Comparison of ENCODE assay signal across 25 cellular contexts in genomic region chr22:18997925-18998315, GRCh38.
DNase-seq lines count a peak whose midpoint lies in the region; ATAC-seq and TF ChIP-seq lines count a peak whose summit lies in the region.
"Had no signal": no experiment of that assay in that cellular context is flagged by ENCODE, and none has a peak within 500 bp of the region (broad histone marks: within the 10 kb centered on the region; RNA-seq: fewer than 3 reads in every experiment).

No MANE protein-coding gene starts in this region.

- H3K27me3 ChIP-seq in GM23338 (ENCODE audit: insufficient read depth) (no peaks in the 10 kb centered on the region), esophagus squamous epithelium (peaks cover 0 to 97% (median 0%) of the 10 kb centered on the region in 4 donors)
- H3K27me3 ChIP-seq: body of pancreas had no signal

- no peaks in the 10 kb centered on the region for H3K9me2 ChIP-seq in GM23338 (ENCODE audit: insufficient read depth)

- intact Hi-C loops in head of caudate nucleus (cut with DNase I): no loop called here
- intact Hi-C loops in esophagus squamous epithelium (cut with DNase I): no loop called here

- DNase-seq in GM23338 (ENCODE audit: low spot score) (peak; percentile 24), NCI-H748 (lab: John Stamatoyannopoulos, UW; ENCODE audit: unreplicated experiment) (peak; percentile 66), head of caudate nucleus (peak; percentile 47 to 92 (median 76)), progenitor cell of endocrine pancreas (ENCODE audit: low spot score, unreplicated experiment) (no peak), CD1c-positive myeloid dendritic cell (ENCODE audit: extremely low spot score) (no peak), EL (no peak), esophagus squamous epithelium (lab: John Stamatoyannopoulos, UW) (no peak)
- DNase-seq: activated CD4-positive, CD25-positive, alpha-beta regulatory T cell treated with anti-CD3 and anti-CD28 coated beads, Interleukin-2, amount 50 U/mL, for 72 hours; activated T-cell treated with anti-CD3 and anti-CD28 coated beads, Interleukin-2, amount 50 U/mL, for 4 hours; CD8-positive, alpha-beta T cell; effector memory CD8-positive, alpha-beta T cell; foreskin melanocyte; Kasumi-1; MV-4-11; NCI-H2029 treated with DMSO at 0.1 percent for 48 hours; NCI-H446 treated with DMSO at 0.1 percent for 48 hours; stimulated activated naive CD4-positive, alpha-beta T cell treated with Interleukin-2 at 50 U/mL for 16 hours; T-helper 1 cell had no signal

- H3K4me1 ChIP-seq in GM23338 (ENCODE audit: insufficient read depth): no peaks in the 10 kb centered on the region
- H3K4me1 ChIP-seq in esophagus squamous epithelium: no peaks in the 10 kb centered on the region
- H3K4me1 ChIP-seq: HAP-1 had no signal

- H3K4me1 Mint-ChIP-seq in GM23338 (peaks cover 2% of the 10 kb centered on the region; the same call in 1 of the 3 replicates), progenitor cell of endocrine pancreas (ENCODE audit: low read depth) (peaks cover 8% of the 10 kb centered on the region)
- H3K4me1 Mint-ChIP-seq: nephron had no signal

- no peaks in the 10 kb centered on the region for H3F3A ChIP-seq in GM23338 (replicated peaks; ENCODE audit: low read depth)

- TF ChIP-seq CTCF in GM23338 (conservative IDR thresholded peaks at IDR 0.05; ENCODE audit: low read depth in 2 of 2) (no peak), progenitor cell of endocrine pancreas (IDR thresholded peaks at IDR 0.05; ENCODE audit: unreplicated experiment) (no peak), esophagus squamous epithelium (IDR thresholded peaks at IDR 0.05) (no peak)

- H3K4me3 ChIP-seq in GM23338 (no peak overlapping the region), esophagus squamous epithelium (no peak overlapping the region)
- H3K4me3 ChIP-seq: body of pancreas, HAP-1 had no signal

- H3K27me3 Mint-ChIP-seq in GM23338 (ENCODE audit: insufficient read depth, low read depth, poor library complexity): peaks cover 6% of the 10 kb centered on the region
- H3K27me3 Mint-ChIP-seq in progenitor cell of endocrine pancreas: peaks cover 65% of the 10 kb centered on the region

- WGBS in esophagus squamous epithelium, 2 donors: 26 to 29% methylated on average over 12 to 16 of the region's 22 CpGs

- H3K27ac Mint-ChIP-seq in GM23338: no peak overlapping the region
- no peak overlapping the region for H3K27ac Mint-ChIP-seq in progenitor cell of endocrine pancreas
- H3K27ac Mint-ChIP-seq: CD8-positive, alpha-beta T cell; effector memory CD8-positive, alpha-beta T cell; nephron; type B pancreatic cell had no signal

- no peak for ATAC-seq in GM23338
- ATAC-seq: activated T-cell treated with anti-CD3 and anti-CD28 coated beads, Interleukin-2, amount 50 U/mL, for 4 hours; body of pancreas; CD8-positive, alpha-beta T cell; effector memory CD8-positive, alpha-beta T cell; esophagus mucosa; sciatic nerve had no signal

- H3K36me3 ChIP-seq in GM23338 (ENCODE audit: insufficient read depth): no peaks in the 10 kb centered on the region
- no peaks in the 10 kb centered on the region for H3K36me3 ChIP-seq in esophagus squamous epithelium
- H3K36me3 ChIP-seq: HAP-1 had no signal

- no peaks in the 10 kb centered on the region for H4K20me1 ChIP-seq in GM23338 (replicated peaks; ENCODE audit: insufficient read depth)

- no peaks in the 10 kb centered on the region for H3K9me3 ChIP-seq in esophagus squamous epithelium
- H3K9me3 ChIP-seq: body of pancreas, HAP-1 had no signal

- H3K4me3 Mint-ChIP-seq in GM23338: no peak overlapping the region
- H3K4me3 Mint-ChIP-seq in progenitor cell of endocrine pancreas (ENCODE audit: low read depth): peak overlapping the region; percentile 9
- H3K4me3 Mint-ChIP-seq: activated T-cell treated with anti-CD3 and anti-CD28 coated beads, Interleukin-2, amount 50 U/mL, for 4 hours; CD8-positive, alpha-beta T cell; effector memory CD8-positive, alpha-beta T cell; nephron; type B pancreatic cell had no signal

- H3K79me2 ChIP-seq in GM23338 (replicated peaks; ENCODE audit: insufficient read depth): no peaks in the 10 kb centered on the region

- no peak for TF ChIP-seq POLR2A in esophagus squamous epithelium (IDR thresholded peaks at IDR 0.05)

- H3K36me3 Mint-ChIP-seq in GM23338 (ENCODE audit: low read depth) (no peaks in the 10 kb centered on the region), progenitor cell of endocrine pancreas (ENCODE audit: insufficient read depth) (no peaks in the 10 kb centered on the region)
- H3K36me3 Mint-ChIP-seq: CD8-positive, alpha-beta T cell; type B pancreatic cell had no signal

- no peak overlapping the region for H3K4me2 ChIP-seq in GM23338

- no peak overlapping the region for H3K27ac ChIP-seq in GM23338 (ENCODE audit: low read depth)
- H3K27ac ChIP-seq in esophagus squamous epithelium: no peak overlapping the region
- H3K27ac ChIP-seq: body of pancreas, HL-60 had no signal

- H3K9me3 Mint-ChIP-seq in GM23338 (no peaks in the 10 kb centered on the region), progenitor cell of endocrine pancreas (ENCODE audit: low read depth) (no peaks in the 10 kb centered on the region)
- H3K9me3 Mint-ChIP-seq: activated T-cell treated with anti-CD3 and anti-CD28 coated beads, Interleukin-2, amount 50 U/mL, for 4 hours; CD8-positive, alpha-beta T cell; effector memory CD8-positive, alpha-beta T cell; nephron; type B pancreatic cell had no signal

- no peak overlapping the region for H2AFZ ChIP-seq in GM23338

TF ChIP-seq in GM23338, 12 proteins besides CTCF, POLR2A, EP300 and RAD21 (continues in another document):
- TF ChIP-seq, protein P1, sequence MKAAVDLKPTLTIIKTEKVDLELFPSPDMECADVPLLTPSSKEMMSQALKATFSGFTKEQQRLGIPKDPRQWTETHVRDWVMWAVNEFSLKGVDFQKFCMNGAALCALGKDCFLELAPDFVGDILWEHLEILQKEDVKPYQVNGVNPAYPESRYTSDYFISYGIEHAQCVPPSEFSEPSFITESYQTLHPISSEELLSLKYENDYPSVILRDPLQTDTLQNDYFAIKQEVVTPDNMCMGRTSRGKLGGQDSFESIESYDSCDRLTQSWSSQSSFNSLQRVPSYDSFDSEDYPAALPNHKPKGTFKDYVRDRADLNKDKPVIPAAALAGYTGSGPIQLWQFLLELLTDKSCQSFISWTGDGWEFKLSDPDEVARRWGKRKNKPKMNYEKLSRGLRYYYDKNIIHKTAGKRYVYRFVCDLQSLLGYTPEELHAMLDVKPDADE (IDR thresholded peaks at IDR 0.05): no peak
- no peak for TF ChIP-seq NANOG (IDR thresholded peaks at IDR 0.05; ENCODE audit: borderline replicate concordance)
- TF ChIP-seq CREB1 (CRISPR knock-in tag; IDR thresholded peaks at IDR 0.05; ENCODE audit: low read depth): no peak
- TF ChIP-seq STAT1 (IDR thresholded peaks at IDR 0.05; ENCODE audit: unreplicated experiment): no peak
- no peak for TF ChIP-seq JUNB (IDR thresholded peaks at IDR 0.05; ENCODE audit: unreplicated experiment)
- TF ChIP-seq EZH2 (IDR thresholded peaks at IDR 0.05; ENCODE audit: low read depth, unreplicated experiment): no peak

Comparison
In these comparisons a context has a peak if more than half of its experiments do, and no peak if none do; other contexts are left out.
1. DNase-seq: peak in GM23338 (single experiment), NCI-H748 (single experiment) and head of caudate nucleus (42 of 42); none in progenitor cell of endocrine pancreas (single experiment), CD1c-positive myeloid dendritic cell (single experiment), EL (single experiment) and esophagus squamous epithelium (single experiment).